Comparison of ENCODE assay signal across 21 cellular contexts in genomic region chr15:65382921-65383320, GRCh38. TPM values are rescaled to one million over a fixed set of nuclear protein-coding genes. Genes with fewer than 3 reads are reported as not detected.
"Had no signal": no experiment of that assay in that cellular context is flagged by ENCODE, and none has a peak within 500 bp of the region (broad histone marks: within the 10 kb centered on the region; RNA-seq: fewer than 3 reads in every experiment).

No MANE protein-coding gene starts in this region.

- H3K27ac Mint-ChIP-seq: activated B cell treated with CpG ODN at 0.5 μM for 24 hours; activated CD4-positive, alpha-beta memory T cell treated with anti-CD3 and anti-CD28 coated beads, Interleukin-2, amount 10 ng/mL, durations not matched to agents 7 days and 5 days; activated CD8-positive, alpha-beta memory T cell treated with anti-CD3 and anti-CD28 coated beads, Interleukin-2, amount 10 ng/mL, durations not matched to agents 7 days and 5 days; activated T-helper 17 cell treated with anti-CD3 and anti-CD28 coated beads, Interleukin-2, amount 50 U/mL, for 72 hours; stimulated activated naive CD8-positive, alpha-beta T cell treated with anti-CD3 and anti-CD28 coated beads, Interleukin-15, Interleukin-2, amounts not matched to agents 100 ng/mL and 50 ng/mL, for 24 hours; T-helper 2 cell treated with Interferon-gamma antibody and Interleukin-4, amounts not matched to agents 5 μg/mL and 100 μg/mL, for 36 hours had no signal

- H3K36me3 ChIP-seq: brain microvascular endothelial cell, left lung, transverse colon had no signal

- H3K27ac ChIP-seq: brain microvascular endothelial cell, coronary artery, left lung, transverse colon had no signal

- H3K36me3 Mint-ChIP-seq: activated CD8-positive, alpha-beta memory T cell treated with anti-CD3 and anti-CD28 coated beads, Interleukin-2, amount 10 ng/mL, durations not matched to agents 7 days and 5 days had no signal

- H3K9me3 Mint-ChIP-seq: activated B cell treated with CpG ODN at 0.5 μM for 24 hours; activated CD4-positive, alpha-beta memory T cell treated with anti-CD3 and anti-CD28 coated beads, Interleukin-2, amount 10 ng/mL, durations not matched to agents 7 days and 5 days; activated T-helper 17 cell treated with anti-CD3 and anti-CD28 coated beads, Interleukin-2, amount 50 U/mL, for 72 hours; stimulated activated naive CD8-positive, alpha-beta T cell treated with anti-CD3 and anti-CD28 coated beads, Interleukin-15, Interleukin-2, amounts not matched to agents 100 ng/mL and 50 ng/mL, for 24 hours; T-helper 2 cell treated with Interferon-gamma antibody and Interleukin-4, amounts not matched to agents 5 μg/mL and 100 μg/mL, for 36 hours had no signal

- DNase-seq: activated B cell treated with CpG ODN at 0.5 μM for 24 hours; activated CD4-positive, alpha-beta memory T cell treated with anti-CD3 and anti-CD28 coated beads, Interleukin-2, amount 10 ng/mL, durations not matched to agents 7 days and 5 days; activated CD4-positive, alpha-beta T cell treated with anti-CD3 and anti-CD28 coated beads for 4 hours; activated CD8-positive, alpha-beta memory T cell treated with anti-CD3 and anti-CD28 coated beads, Interleukin-2, amount 10 ng/mL, durations not matched to agents 7 days and 5 days; activated naive CD4-positive, alpha-beta T cell; anterior cingulate cortex; brain microvascular endothelial cell; central memory CD4-positive, alpha-beta T cell; erythroblast; foreskin melanocyte; left lung; mammary epithelial cell; SW 1271; transverse colon had no signal

- H3K4me3 ChIP-seq: coronary artery, left lung, transverse colon had no signal

- H3K4me3 Mint-ChIP-seq: activated B cell treated with CpG ODN at 0.5 μM for 24 hours; activated CD4-positive, alpha-beta memory T cell treated with anti-CD3 and anti-CD28 coated beads, Interleukin-2, amount 10 ng/mL, durations not matched to agents 7 days and 5 days; activated CD8-positive, alpha-beta memory T cell treated with anti-CD3 and anti-CD28 coated beads, Interleukin-2, amount 10 ng/mL, durations not matched to agents 7 days and 5 days; stimulated activated naive CD8-positive, alpha-beta T cell treated with anti-CD3 and anti-CD28 coated beads, Interleukin-15, Interleukin-2, amounts not matched to agents 100 ng/mL and 50 ng/mL, for 24 hours; T-helper 2 cell treated with Interferon-gamma antibody and Interleukin-4, amounts not matched to agents 5 μg/mL and 100 μg/mL, for 36 hours had no signal

- ATAC-seq: activated CD8-positive, alpha-beta memory T cell treated with anti-CD3 and anti-CD28 coated beads, Interleukin-2, amount 10 ng/mL, durations not matched to agents 7 days and 5 days; activated T-helper 17 cell treated with anti-CD3 and anti-CD28 coated beads, Interleukin-2, amount 50 U/mL, for 72 hours; left lung had no signal

- H3K9me3 ChIP-seq: left lung, transverse colon had no signal

RNA-seq across cellular contexts. Expression of gene IGDCC3, which starts 5.1 kb away (rescaled TPM):
- total RNA-seq: activated B cell treated with CpG ODN at 0.5 μM for 24 hours; activated CD4-positive, alpha-beta memory T cell treated with anti-CD3 and anti-CD28 coated beads, Interleukin-2, amount 10 ng/mL, durations not matched to agents 7 days and 5 days; activated CD8-positive, alpha-beta memory T cell treated with anti-CD3 and anti-CD28 coated beads, Interleukin-2, amount 10 ng/mL, durations not matched to agents 7 days and 5 days; activated T-helper 17 cell treated with anti-CD3 and anti-CD28 coated beads, Interleukin-2, amount 50 U/mL, for 72 hours; mammary epithelial cell; mononuclear cell; omental fat pad; posterior vena cava; transverse colon had no signal
- polyA plus RNA-seq: mammary epithelial cell had no signal

RNA-seq across cellular contexts. Expression of gene IGDCC4, which starts 39.8 kb away (rescaled TPM):
- total RNA-seq: activated B cell treated with CpG ODN at 0.5 μM for 24 hours had no signal
